ENCODE assay signal across 15 cellular contexts in the genomic region with DNA sequence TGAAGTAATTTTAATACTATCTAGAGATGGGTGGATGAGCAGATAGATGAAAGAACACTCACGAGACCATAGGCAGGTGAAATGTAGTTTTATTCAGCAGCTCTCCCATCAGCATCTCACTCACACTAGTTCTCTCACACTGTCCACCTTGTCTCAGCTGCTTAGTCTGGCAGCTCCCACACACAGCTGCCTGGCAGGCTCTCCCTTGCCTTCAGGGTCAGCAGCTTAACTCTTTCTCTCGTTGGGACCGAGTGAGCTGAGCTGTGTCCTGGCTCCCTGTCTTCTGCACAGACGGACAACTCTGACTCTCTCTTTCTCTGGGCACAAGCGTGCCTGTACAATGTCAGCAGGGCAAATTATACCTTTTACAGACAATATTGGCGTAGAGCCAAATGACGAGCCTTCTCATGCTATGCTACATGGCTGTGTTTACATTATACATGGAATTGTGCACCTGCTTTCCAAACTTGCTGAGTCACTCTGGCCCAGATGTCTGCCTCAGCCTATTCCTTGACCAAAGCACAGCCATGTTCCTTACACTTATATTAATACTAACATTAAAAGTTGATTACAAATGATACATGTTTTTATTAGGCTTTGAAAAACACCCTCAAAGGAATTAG.
DNase-seq lines count a peak whose midpoint lies in the region; ATAC-seq and TF ChIP-seq lines count a peak whose summit lies in the region.
"Had no signal": no experiment of that assay in that cellular context is flagged by ENCODE, and none has a peak within 500 bp of the region (broad histone marks: within the 10 kb centered on the region; RNA-seq: fewer than 3 reads in every experiment).

No MANE protein-coding gene starts in this region.

- no peak for ATAC-seq in GM21717 (IDR thresholded peaks at IDR 0.05; ENCODE audit: unreplicated experiment)
- ATAC-seq: HCT116 had no signal

- H3K27ac Mint-ChIP-seq in CD4-positive, alpha-beta memory T cell, result no peak overlapping the region
- H3K27ac Mint-ChIP-seq: activated B cell treated with CpG ODN at 0.5 μM for 24 hours, natural killer cell had no signal

- H3K36me3 ChIP-seq in sigmoid colon, result no peaks in the 10 kb centered on the region
- no peaks in the 10 kb centered on the region for H3K36me3 ChIP-seq in CD4-positive, alpha-beta memory T cell (ENCODE audit: insufficient read depth, low read length)
- H3K36me3 ChIP-seq: BLaER1 treated with 17β-estradiol and CSF1 and Interleukin-3, amounts not matched to agents 10 nM and 100 nM; SJSA1 had no signal

- TF ChIP-seq EP300 in sigmoid colon (IDR thresholded peaks at IDR 0.05), result no peak

- peak; percentile 92 for DNase-seq in DMS153 (lab: John Stamatoyannopoulos, UW)
- peak; percentile 58 for DNase-seq in NCI-H1092 treated with DMSO at 0.1 percent for 48 hours (lab: John Stamatoyannopoulos, UW)
- peak; percentile 98 for DNase-seq in NCI-H748 treated with DMSO at 0.1 percent for 48 hours (lab: John Stamatoyannopoulos, UW)
- peak; percentile 16 for DNase-seq in fibroblast of mammary gland (ENCODE audit: low read depth)
- no peak for DNase-seq in germinal center (ENCODE audit: low spot score)
- DNase-seq in sigmoid colon, result no peak
- no peak for DNase-seq in CD4-positive, alpha-beta memory T cell
- DNase-seq: activated B cell treated with CpG ODN at 0.5 μM for 24 hours, GF-D8, left cardiac atrium, natural killer cell had no signal

- H3K4me3 Mint-ChIP-seq in CD4-positive, alpha-beta memory T cell, result no peak overlapping the region
- H3K4me3 Mint-ChIP-seq: activated B cell treated with CpG ODN at 0.5 μM for 24 hours, natural killer cell had no signal

- no peaks in the 10 kb centered on the region for H3K27me3 ChIP-seq in sigmoid colon
- H3K27me3 ChIP-seq in CD4-positive, alpha-beta memory T cell (ENCODE audit: insufficient read depth, low read length), result no peaks in the 10 kb centered on the region
- H3K27me3 ChIP-seq: BLaER1 treated with 17β-estradiol and CSF1 and Interleukin-3, amounts not matched to agents 10 nM and 100 nM; SJSA1 had no signal

- TF ChIP-seq CTCF in fibroblast of mammary gland (conservative IDR thresholded peaks at IDR 0.05; ENCODE audit: control insufficient read depth, insufficient read depth, low read depth, low read length) (no peak), sigmoid colon (IDR thresholded peaks at IDR 0.05) (no peak)

- H3K9me3 Mint-ChIP-seq in CD4-positive, alpha-beta memory T cell, result peaks cover 0 to 11% (median 3%) of the 10 kb centered on the region in 8 donors
- H3K9me3 Mint-ChIP-seq: activated B cell treated with CpG ODN at 0.5 μM for 24 hours had no signal

- intact Hi-C loops in sigmoid colon (cut with DNase I), result no loop called here
- intact Hi-C loops in CD4-positive, alpha-beta memory T cell (cut with micrococcal nuclease), result no loop called here

- H3K27ac ChIP-seq in sigmoid colon, result no peak overlapping the region
- H3K27ac ChIP-seq in CD4-positive, alpha-beta memory T cell (ENCODE audit: low read depth, low read length), result no peak overlapping the region
- H3K27ac ChIP-seq: BLaER1 treated with 17β-estradiol and CSF1 and Interleukin-3, amounts not matched to agents 10 nM and 100 nM; SJSA1 had no signal

- 68 to 75% methylated on average over 7 of the region's 7 CpGs for WGBS in sigmoid colon, 2 donors

- H3K4me1 ChIP-seq in sigmoid colon, result peaks cover 0 to 7% (median 3%) of the 10 kb centered on the region in 4 donors
- no peaks in the 10 kb centered on the region for H3K4me1 ChIP-seq in CD4-positive, alpha-beta memory T cell (ENCODE audit: insufficient read depth, low read length)
- H3K4me1 ChIP-seq: BLaER1 treated with 17β-estradiol and CSF1 and Interleukin-3, amounts not matched to agents 10 nM and 100 nM; SJSA1 had no signal

- POLR2A ChIA-PET in CD4-positive, alpha-beta memory T cell (lab: Charles Lee; ENCODE audit: partially characterized antibody), result no interaction called here

- H3K36me3 Mint-ChIP-seq in CD4-positive, alpha-beta memory T cell, result no peaks in the 10 kb centered on the region

- no peaks in the 10 kb centered on the region for H3K4me1 Mint-ChIP-seq in CD4-positive, alpha-beta memory T cell
- H3K4me1 Mint-ChIP-seq: activated B cell treated with CpG ODN at 0.5 μM for 24 hours, natural killer cell had no signal

- no peak for TF ChIP-seq POLR2A in sigmoid colon (IDR thresholded peaks at IDR 0.05)

- H3K4me3 ChIP-seq in fibroblast of mammary gland (ENCODE audit: control insufficient read depth, low read depth, low read length) (no peak overlapping the region), sigmoid colon (no peak overlapping the region)
- no peak overlapping the region for H3K4me3 ChIP-seq in CD4-positive, alpha-beta memory T cell (ENCODE audit: low read length in 2 of 2)
- H3K4me3 ChIP-seq: BLaER1 treated with 17β-estradiol and CSF1 and Interleukin-3, amounts not matched to agents 10 nM and 100 nM; SJSA1 had no signal

- no peaks in the 10 kb centered on the region for H3K27me3 Mint-ChIP-seq in CD4-positive, alpha-beta memory T cell
- H3K27me3 Mint-ChIP-seq: activated B cell treated with CpG ODN at 0.5 μM for 24 hours had no signal

- no peaks in the 10 kb centered on the region for H3K9me3 ChIP-seq in sigmoid colon
- no peaks in the 10 kb centered on the region for H3K9me3 ChIP-seq in CD4-positive, alpha-beta memory T cell (ENCODE audit: control insufficient read depth in 1 of 2, low read length in 2 of 2)
- H3K9me3 ChIP-seq: SJSA1 had no signal

- CTCF ChIA-PET in CD4-positive, alpha-beta memory T cell (lab: Charles Lee; ENCODE audit: partially characterized antibody), result no interaction called here

Comparison
In these comparisons a context has a peak if more than half of its experiments do, and no peak if none do; other contexts are left out.
1. DNase-seq: peak in DMS153 (single experiment), NCI-H1092 treated with DMSO at 0.1 percent for 48 hours (single experiment), NCI-H748 treated with DMSO at 0.1 percent for 48 hours (single experiment) and fibroblast of mammary gland (single experiment); none in germinal center (single experiment), sigmoid colon (single experiment) and CD4-positive, alpha-beta memory T cell (0 of 5).